20 cellular contexts compared by ENCODE assay signal in the genomic region with DNA sequence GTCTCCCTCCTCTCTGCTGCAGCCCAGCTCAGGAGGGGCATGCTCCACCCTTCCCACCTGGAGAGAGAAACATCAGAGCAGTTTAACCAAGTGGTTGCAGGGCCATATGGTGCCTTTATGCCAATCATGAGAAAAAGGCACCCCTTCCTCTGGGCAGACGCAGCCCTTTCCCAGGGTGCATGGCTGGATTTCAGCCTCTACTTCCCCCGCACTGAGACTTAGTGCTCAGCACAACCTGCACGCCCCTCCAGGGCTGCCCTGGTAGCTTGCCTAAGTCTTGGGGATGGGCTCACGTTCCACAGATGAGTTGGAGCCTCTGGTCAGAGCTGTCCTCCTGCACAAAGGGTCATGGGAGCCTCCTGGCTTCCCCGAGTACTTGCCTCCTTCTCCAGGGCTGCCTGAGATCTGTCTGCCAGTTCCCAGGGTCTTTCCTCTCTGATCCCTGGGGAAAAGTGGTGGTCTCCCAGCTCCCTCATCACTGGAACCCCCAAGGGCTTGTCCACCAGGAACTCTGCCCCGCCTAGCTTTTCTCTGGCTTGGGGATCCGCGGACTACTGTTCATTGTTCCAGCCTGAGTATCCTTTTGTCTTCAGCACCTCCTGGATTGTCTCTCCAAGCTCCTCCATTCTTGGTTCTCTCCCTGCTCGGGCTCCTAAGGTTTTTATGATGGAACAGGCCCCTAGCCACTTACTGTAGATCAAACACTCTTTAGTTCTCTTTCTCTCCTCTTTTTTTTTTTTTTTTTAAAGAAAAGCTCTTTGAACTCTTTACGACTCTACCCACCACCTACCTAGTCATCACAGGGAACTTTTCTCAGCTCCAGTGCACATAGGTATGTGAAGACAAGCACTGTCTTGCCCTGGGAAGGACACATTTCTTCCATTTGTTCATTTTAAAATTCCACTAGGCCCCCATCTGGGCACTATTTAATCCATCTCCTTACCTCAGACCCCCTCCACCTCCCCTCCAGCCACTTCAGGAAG. TPM values are rescaled to one million over a fixed set of nuclear protein-coding genes. Genes with fewer than 3 reads are reported as not detected.
DNase-seq lines count a peak whose midpoint lies in the region; ATAC-seq and TF ChIP-seq lines count a peak whose summit lies in the region.
"Had no signal": no experiment of that assay in that cellular context is flagged by ENCODE, and none has a peak within 500 bp of the region (broad histone marks: within the 10 kb centered on the region; RNA-seq: fewer than 3 reads in every experiment).

No MANE protein-coding gene starts in this region.

- H3K9me3 ChIP-seq in H9 (ENCODE audit: control insufficient read depth, low read depth, low read length), result no peaks in the 10 kb centered on the region
- H3K9me3 ChIP-seq: ascending aorta, Peyer's patch, right lobe of liver had no signal

- DNase-seq in H9, result no peak
- DNase-seq in NCI-H2171 treated with DMSO at 0.1 percent for 48 hours (lab: John Stamatoyannopoulos, UW), result peak; percentile 54
- peak; percentile 28 for DNase-seq in renal cortical epithelial cell (ENCODE audit: low read depth)
- DNase-seq in DMS114 treated with DMSO at 0.1 percent for 48 hours (lab: John Stamatoyannopoulos, UW; ENCODE audit: unreplicated experiment), result no peak
- DNase-seq in osteocyte (ENCODE audit: extremely low spot score, unreplicated experiment), result no peak
- DNase-seq in stimulated activated CD4-positive, alpha-beta T cell treated with anti-CD3 and anti-CD28 coated beads, Interleukin-12 subunit alpha, Interleukin-12 subunit beta, amount 100 ng/mL, for 4 hours, result no peak
- DNase-seq in NCI-H146 treated with DMSO at 0.1 percent for 48 hours (lab: John Stamatoyannopoulos, UW; ENCODE audit: unreplicated experiment), result no peak
- DNase-seq: activated naive CD4-positive, alpha-beta T cell; foreskin melanocyte; HCEC 1CT; KG1; occipital lobe; Peyer's patch; right lobe of liver; stimulated activated CD4-positive, alpha-beta T cell treated with anti-CD3 and anti-CD28 coated beads, Interleukin-4, amount 100 ng/mL, for 1 hour had no signal

- H2BK120ac ChIP-seq in H9 (ENCODE audit: low read depth, low read length, poor library complexity, severe bottlenecking), result no peak overlapping the region

- no peaks in the 10 kb centered on the region for H3K23me2 ChIP-seq in H9 (ENCODE audit: insufficient read length, low read depth, low read length, poor library complexity, severe bottlenecking)

- peaks cover 10 to 12% of the 10 kb centered on the region in 2 experiments for H3K4me1 Mint-ChIP-seq in H9
- H3K4me1 Mint-ChIP-seq in osteocyte (ENCODE audit: unreplicated experiment), result no peaks in the 10 kb centered on the region

- H3K4ac ChIP-seq in H9 (ENCODE audit: low read depth, low read length), result no peak overlapping the region

- no peaks in the 10 kb centered on the region for H3K27me3 ChIP-seq in H9 (ENCODE audit: insufficient read depth, low read length)
- H3K27me3 ChIP-seq: ascending aorta, Peyer's patch, right lobe of liver had no signal

- H2BK12ac ChIP-seq in H9 (ENCODE audit: insufficient read length, low read depth, low read length), result no peak overlapping the region

- H3K27ac ChIP-seq in H9 (ENCODE audit: insufficient read length, low read depth, low read length), result no peak overlapping the region
- H3K27ac ChIP-seq: ascending aorta, Peyer's patch, right lobe of liver had no signal

- H4K8ac ChIP-seq in H9 (replicated peaks; ENCODE audit: insufficient read length, low read depth, low read length), result no peak overlapping the region

- no peak overlapping the region for H3K4me2 ChIP-seq in H9 (ENCODE audit: insufficient read depth, insufficient read length, low read length)

- no peak overlapping the region for H2BK15ac ChIP-seq in H9 (ENCODE audit: low read depth, low read length)

- no peak overlapping the region for H2AFZ ChIP-seq in H9 (ENCODE audit: low read length)

- peak; percentile 48 for ATAC-seq in esophagus mucosa
- ATAC-seq: left lobe of liver, right lobe of liver had no signal

- no peak overlapping the region for H2BK5ac ChIP-seq in H9 (ENCODE audit: insufficient read length, low read length)

- H2BK20ac ChIP-seq in H9 (ENCODE audit: low read depth, low read length, poor library complexity, severe bottlenecking), result no peak overlapping the region

- H3K56ac ChIP-seq in H9 (ENCODE audit: insufficient read length, low read depth, low read length), result no peak overlapping the region

- no peak overlapping the region for H3K23ac ChIP-seq in H9 (ENCODE audit: insufficient read length, low read depth, low read length)

- peak overlapping the region; percentile 43; the same call in 1 of the 2 replicates for H3K14ac ChIP-seq in H9 (ENCODE audit: insufficient read depth, low read length)

- no peak overlapping the region for H3K18ac ChIP-seq in H9 (ENCODE audit: insufficient read length, low read depth, low read length)

- H2AK5ac ChIP-seq in H9 (ENCODE audit: insufficient read length, low read length), result no peak overlapping the region

- no peak overlapping the region for H4K5ac ChIP-seq in H9 (ENCODE audit: insufficient read length, low read depth, low read length)

- no peaks in the 10 kb centered on the region for H3K9me3 Mint-ChIP-seq in H9
- no peaks in the 10 kb centered on the region for H3K9me3 Mint-ChIP-seq in osteocyte (ENCODE audit: unreplicated experiment)

- no peaks in the 10 kb centered on the region for H3K4me1 ChIP-seq in H9 (ENCODE audit: insufficient read depth, low read length)
- H3K4me1 ChIP-seq: ascending aorta, Peyer's patch, right lobe of liver had no signal

- H4K20me1 ChIP-seq in H9 (ENCODE audit: control insufficient read depth, insufficient read depth, insufficient read length), result no peaks in the 10 kb centered on the region

- no peak overlapping the region for H4K91ac ChIP-seq in H9 (ENCODE audit: insufficient read length, low read depth, low read length)

- no peak overlapping the region for H3T11ph ChIP-seq in H9 (ENCODE audit: low read length)

- H3K27ac Mint-ChIP-seq in H9 (no peak overlapping the region), osteocyte (ENCODE audit: unreplicated experiment) (no peak overlapping the region)

- H3K36me3 Mint-ChIP-seq in H9 (ENCODE audit: insufficient read depth in 1 of 3, low read depth in 3 of 3) (no peaks in the 10 kb centered on the region), osteocyte (ENCODE audit: unreplicated experiment) (no peaks in the 10 kb centered on the region)

- WGBS in H9 (ENCODE audit: extremely low coverage, insufficient read length, low lambda C conversion rate), result no CpG with 5 or more reads among the region's 10 CpGs

- H3K79me2 ChIP-seq in H9 (ENCODE audit: insufficient read depth, low read length), result no peaks in the 10 kb centered on the region

- no peaks in the 10 kb centered on the region for H3K79me1 ChIP-seq in H9 (ENCODE audit: insufficient read depth, low read depth, low read length, poor library complexity, severe bottlenecking)

- H3K27me3 Mint-ChIP-seq in H9 (ENCODE audit: low read depth), result peaks cover 5% of the 10 kb centered on the region
- H3K27me3 Mint-ChIP-seq in osteocyte (ENCODE audit: unreplicated experiment), result peaks cover 45% of the 10 kb centered on the region

- H3K4me3 Mint-ChIP-seq in H9, result no peak overlapping the region
- no peak overlapping the region for H3K4me3 Mint-ChIP-seq in osteocyte (ENCODE audit: unreplicated experiment)

- H3K9ac ChIP-seq in H9 (ENCODE audit: extremely low read depth, insufficient read length, low read length), result no peak overlapping the region

- TF ChIP-seq CTCF in H9 (conservative IDR thresholded peaks at IDR 0.05) (no peak), osteocyte (IDR thresholded peaks at IDR 0.05) (no peak)

RNA-seq across cellular contexts. Expression of a gene that starts 6.1 kb away (rescaled TPM):
- not detected in 2 replicates for total RNA-seq in H9 (2021)
- total RNA-seq in esophagus mucosa, result 0.12 TPM
- total RNA-seq in renal cortical epithelial cell, result not detected in 2 replicates
- total RNA-seq in osteocyte, result not detected in 2 replicates
- total RNA-seq: ascending aorta, G401, left lobe of liver, mucosa of gallbladder, occipital lobe, Peyer's patch, right lobe of liver had no signal

RNA-seq across cellular contexts. Expression of a gene that starts 21.5 kb away (rescaled TPM):
- total RNA-seq in H9 (2021) (not detected in 2 replicates), esophagus mucosa (not detected), renal cortical epithelial cell (not detected in 2 replicates), osteocyte (not detected in 2 replicates)
- total RNA-seq: ascending aorta, G401, left lobe of liver, mucosa of gallbladder, occipital lobe, right lobe of liver had no signal

RNA-seq across cellular contexts. Expression of a gene that starts 26.8 kb away (rescaled TPM):
- not detected in 2 replicates for total RNA-seq in H9 (2021)
- not detected for total RNA-seq in esophagus mucosa
- total RNA-seq in renal cortical epithelial cell, result not detected in 2 replicates
- total RNA-seq in osteocyte, result not detected in 2 replicates
- total RNA-seq: ascending aorta, G401, left lobe of liver, mucosa of gallbladder, occipital lobe, Peyer's patch, right lobe of liver had no signal

RNA-seq across cellular contexts. Expression of a gene that starts 38.6 kb away (rescaled TPM):
- total RNA-seq in H9 (2021) (not detected in 2 replicates), esophagus mucosa (not detected), renal cortical epithelial cell (not detected in 2 replicates), osteocyte (not detected in 2 replicates)
- total RNA-seq: ascending aorta, G401, left lobe of liver, mucosa of gallbladder, occipital lobe, right lobe of liver had no signal

RNA-seq across cellular contexts. Expression of a gene that starts 59.6 kb away (rescaled TPM):
- not detected in 2 replicates for total RNA-seq in H9 (2021)
- total RNA-seq in esophagus mucosa, result 11,855 TPM
- total RNA-seq in renal cortical epithelial cell, result 0.70 and 10.2 TPM in 2 replicates
- not detected in 2 replicates for total RNA-seq in osteocyte
- total RNA-seq: G401, left lobe of liver, mucosa of gallbladder had no signal

Comparison
In these comparisons a context has a peak if more than half of its experiments do, and no peak if none do; other contexts are left out.
1. DNase-seq: peak in NCI-H2171 treated with DMSO at 0.1 percent for 48 hours (single experiment) and renal cortical epithelial cell (single experiment); none in H9 (single experiment), DMS114 treated with DMSO at 0.1 percent for 48 hours (single experiment), osteocyte (single experiment), stimulated activated CD4-positive, alpha-beta T cell treated with anti-CD3 and anti-CD28 coated beads, Interleukin-12 subunit alpha, Interleukin-12 subunit beta, amount 100 ng/mL, for 4 hours (single experiment) and NCI-H146 treated with DMSO at 0.1 percent for 48 hours (single experiment).